ENCODE assay signal across 9 cellular contexts in genomic region chr2:211458974-211459373, GRCh38.
"Had no signal": no experiment of that assay in that cellular context is flagged by ENCODE, and none has a peak within 500 bp of the region (broad histone marks: within the 10 kb centered on the region; RNA-seq: fewer than 3 reads in every experiment).

No MANE protein-coding gene starts in this region.

- FAIRE-seq: HTR-8/SVneo had no signal

- DNase-seq: GM23248, GOT3, H7, HFFc6, KBM-7 had no signal

- H3K9me3 ChIP-seq: HAP-1 had no signal

- H3K4me3 ChIP-seq: GM23248, HAP-1 had no signal

- ATAC-seq: HCT116 had no signal

- H3K4me2 ChIP-seq: KMS-11 had no signal

- H3K36me3 ChIP-seq: HAP-1 had no signal

- H3K9ac ChIP-seq: GM23248, KMS-11 had no signal

- H2AFZ ChIP-seq: GM23248 had no signal

- H3K27ac ChIP-seq: GM23248, KMS-11 had no signal
